9 cellular contexts compared by ENCODE assay signal in the genomic region with DNA sequence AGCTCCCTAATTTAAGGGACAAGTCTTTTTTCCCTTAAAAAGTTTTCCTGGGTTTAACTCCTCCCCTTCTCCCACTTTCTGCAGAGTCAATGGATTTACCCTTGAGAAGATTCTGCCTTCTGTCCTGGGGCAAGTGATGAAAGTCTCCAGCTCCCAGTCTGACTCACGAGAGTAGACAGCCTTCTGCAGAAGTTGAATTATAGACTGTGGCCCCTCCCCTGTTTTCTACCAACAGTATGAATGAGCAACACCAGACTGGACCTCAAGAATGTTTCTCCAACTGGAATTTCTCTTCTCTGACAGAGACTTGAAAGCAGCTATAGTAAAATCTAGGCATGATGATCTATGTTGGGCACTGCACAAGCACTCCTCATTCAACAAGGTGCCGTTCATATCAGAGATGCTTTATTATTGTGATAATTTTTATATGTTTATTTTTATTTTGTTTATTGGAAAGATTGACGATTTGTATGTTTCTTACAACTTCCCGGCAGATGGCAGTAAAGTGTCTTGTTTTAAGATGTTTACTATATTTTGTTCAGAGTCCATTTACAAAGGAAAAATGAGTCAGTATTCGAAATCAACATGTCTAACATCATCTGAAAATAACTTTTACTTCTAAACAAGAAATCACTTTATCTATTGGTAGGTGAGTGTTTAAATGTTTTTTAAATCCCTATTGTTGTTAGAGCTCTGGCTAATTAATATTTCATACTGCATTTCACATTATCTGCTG. TPM values are rescaled to one million over a fixed set of nuclear protein-coding genes. Genes with fewer than 3 reads are reported as not detected.
A peak's percentile ranks its signal among the peaks of the same experiment; 100 is the strongest.
DNase-seq lines count a peak whose midpoint lies in the region; ATAC-seq and TF ChIP-seq lines count a peak whose summit lies in the region.
"Had no signal": no experiment of that assay in that cellular context is flagged by ENCODE, and none has a peak within 500 bp of the region (broad histone marks: within the 10 kb centered on the region; RNA-seq: fewer than 3 reads in every experiment).

No MANE protein-coding gene starts in this region.

- no peaks in the 10 kb centered on the region for H3K79me2 ChIP-seq in osteoblast (ENCODE audit: insufficient read depth, low read length)

- intact Hi-C loops in activated CD4-positive, alpha-beta T cell treated with anti-CD3 and anti-CD28 coated beads, Interleukin-2, amount 10 ng/mL, durations not matched to agents 24 days and 14 days (cut with micrococcal nuclease): no loop called here

- no peak overlapping the region for H3K27ac ChIP-seq in osteoblast (ENCODE audit: low read depth, low read length)
- H3K27ac ChIP-seq: skin epidermis had no signal

- no peak for ATAC-seq in HG03135 (IDR thresholded peaks at IDR 0.05; ENCODE audit: unreplicated experiment)
- no peak for ATAC-seq in GM19467 (IDR thresholded peaks at IDR 0.05; ENCODE audit: unreplicated experiment)
- ATAC-seq in HG02884 (IDR thresholded peaks at IDR 0.05; ENCODE audit: unreplicated experiment): no peak

- H3K36me3 Mint-ChIP-seq in activated CD4-positive, alpha-beta T cell treated with anti-CD3 and anti-CD28 coated beads, Interleukin-2, amount 10 ng/mL, durations not matched to agents 24 days and 14 days (ENCODE audit: low read depth): no peaks in the 10 kb centered on the region

- H3K4me3 ChIP-seq in osteoblast (ENCODE audit: insufficient read depth, low read length): no peak overlapping the region
- H3K4me3 ChIP-seq: skin epidermis had no signal

- H3K4me2 ChIP-seq in osteoblast (ENCODE audit: insufficient read depth, low read length): peak overlapping the region; percentile 10

- H3K9me3 Mint-ChIP-seq in activated CD4-positive, alpha-beta T cell treated with anti-CD3 and anti-CD28 coated beads, Interleukin-2, amount 10 ng/mL, durations not matched to agents 24 days and 14 days: no peaks in the 10 kb centered on the region

- peaks cover 29% of the 10 kb centered on the region for H3K27me3 Mint-ChIP-seq in activated CD4-positive, alpha-beta T cell treated with anti-CD3 and anti-CD28 coated beads, Interleukin-2, amount 10 ng/mL, durations not matched to agents 24 days and 14 days

- H3K27me3 ChIP-seq in osteoblast (ENCODE audit: insufficient read depth, low read length): peaks cover 21% of the 10 kb centered on the region

- H3K9me3 ChIP-seq in osteoblast (ENCODE audit: low read depth, low read length): no peaks in the 10 kb centered on the region

- in situ Hi-C loops in G401 (cut with HindIII; ENCODE audit: low sequenced_read_pairs): no loop called here
- in situ Hi-C loops in T47D (cut with HindIII; ENCODE audit: low pct_unique_long_range_greater_than_20kb, low sequenced_read_pairs): no loop called here

- no peaks in the 10 kb centered on the region for H4K20me1 ChIP-seq in osteoblast (ENCODE audit: insufficient read depth, low read length)

- H3K27ac Mint-ChIP-seq in activated CD4-positive, alpha-beta T cell treated with anti-CD3 and anti-CD28 coated beads, Interleukin-2, amount 10 ng/mL, durations not matched to agents 24 days and 14 days: no peak overlapping the region

- no peaks in the 10 kb centered on the region for H3K4me1 Mint-ChIP-seq in activated CD4-positive, alpha-beta T cell treated with anti-CD3 and anti-CD28 coated beads, Interleukin-2, amount 10 ng/mL, durations not matched to agents 24 days and 14 days

- H3K36me3 ChIP-seq in osteoblast (ENCODE audit: insufficient read depth, low read length): no peaks in the 10 kb centered on the region

- DNase-seq in G401 (ENCODE audit: low spot score): peak; percentile 47
- DNase-seq in NCI-H1694 (lab: John Stamatoyannopoulos, UW): peak; percentile 52
- DNase-seq in T47D (ENCODE audit: low read depth in 1 of 2, low spot score in 1 of 2): peak; percentile 34 to 67
- peak; percentile 89 for DNase-seq in osteoblast (ENCODE audit: insufficient read length, low spot score, missing footprints)
- DNase-seq in activated CD4-positive, alpha-beta T cell treated with anti-CD3 and anti-CD28 coated beads, Interleukin-2, amount 10 ng/mL, durations not matched to agents 24 days and 14 days: no peak

- H3K4me1 ChIP-seq in osteoblast (ENCODE audit: insufficient read depth, low read length): no peaks in the 10 kb centered on the region

- H3K4me3 Mint-ChIP-seq in activated CD4-positive, alpha-beta T cell treated with anti-CD3 and anti-CD28 coated beads, Interleukin-2, amount 10 ng/mL, durations not matched to agents 24 days and 14 days: no peak overlapping the region

- peak; percentile 41 for TF ChIP-seq CTCF in osteoblast (IDR thresholded peaks at IDR 0.05; ENCODE audit: extremely low read depth, low read depth, low read length)

- no peak overlapping the region for H2AFZ ChIP-seq in osteoblast (ENCODE audit: low read length)

RNA-seq across cellular contexts. Expression of a gene that starts 56.6 kb away (rescaled TPM):
- 0.18 TPM in 1 of 2 replicates, not detected in the other for total RNA-seq in G401 (2014; rRNA removed; shearing (Covaris generic))
- 1.4 and 2.1 TPM in 2 replicates for total RNA-seq in osteoblast
- not detected in 2 replicates for total RNA-seq in activated CD4-positive, alpha-beta T cell treated with anti-CD3 and anti-CD28 coated beads, Interleukin-2, amount 10 ng/mL, durations not matched to agents 24 days and 14 days
